14 cellular contexts compared by ENCODE assay signal in the genomic region with DNA sequence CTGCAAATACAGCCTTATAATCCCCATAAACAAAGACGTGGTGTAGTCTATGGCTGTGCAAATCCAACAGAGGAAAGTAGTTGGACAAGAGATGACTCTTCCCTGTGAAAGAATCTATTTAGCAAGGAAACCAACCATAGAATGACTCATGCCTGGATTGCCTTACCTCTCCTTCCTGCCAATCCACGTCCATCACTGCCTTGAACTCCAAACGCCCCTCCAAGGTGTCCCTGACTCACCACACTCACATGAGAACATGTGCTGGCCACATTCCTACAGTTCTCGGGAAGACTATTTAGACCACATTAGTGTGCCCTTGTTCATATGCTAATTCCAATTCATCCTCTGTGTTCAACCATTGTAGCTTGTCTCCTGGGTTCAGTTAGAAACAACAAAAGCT.
DNase-seq lines count a peak whose midpoint lies in the region; ATAC-seq, FAIRE-seq and TF ChIP-seq lines count a peak whose summit lies in the region.
"Had no signal": no experiment of that assay in that cellular context is flagged by ENCODE, and none has a peak within 500 bp of the region (broad histone marks: within the 10 kb centered on the region; RNA-seq: fewer than 3 reads in every experiment).

No MANE protein-coding gene starts in this region.

- ATAC-seq in T-cell (replicated peaks in 1 of 4) (no peak), HG03354 (IDR thresholded peaks at IDR 0.05; ENCODE audit: poor library complexity, severe bottlenecking, unreplicated experiment) (no peak)
- ATAC-seq: activated naive CD4-positive, alpha-beta T cell treated with anti-CD3 and anti-CD28 coated beads, Interleukin-2, amount 50 U/mL, for 72 hours had no signal

- no peaks in the 10 kb centered on the region for H3K36me3 Mint-ChIP-seq in T-cell
- H3K36me3 Mint-ChIP-seq in type B pancreatic cell = no peaks in the 10 kb centered on the region
- H3K36me3 Mint-ChIP-seq: activated naive CD4-positive, alpha-beta T cell treated with anti-CD3 and anti-CD28 coated beads, Interleukin-2, amount 50 U/mL, for 72 hours had no signal

- intact Hi-C loops in stomach (cut with DNase I; ENCODE audit: low total_unique reads) = no loop called here

- H3K36me3 ChIP-seq in BJ (ENCODE audit: control insufficient read depth, insufficient read depth, low read length) (no peaks in the 10 kb centered on the region), stomach (no peaks in the 10 kb centered on the region)

- no peak for TF ChIP-seq CTCF in BJ (IDR thresholded peaks at IDR 0.05; ENCODE audit: insufficient read depth, low read depth, low read length)
- TF ChIP-seq CTCF in type B pancreatic cell (conservative IDR thresholded peaks at IDR 0.05) = no peak
- TF ChIP-seq CTCF in stomach (IDR thresholded peaks at IDR 0.05) = no peak

- no peak overlapping the region for H3K27ac ChIP-seq in stomach

- H3K27ac Mint-ChIP-seq in T-cell = no peak overlapping the region
- no peak overlapping the region for H3K27ac Mint-ChIP-seq in type B pancreatic cell
- H3K27ac Mint-ChIP-seq: activated naive CD4-positive, alpha-beta T cell treated with anti-CD3 and anti-CD28 coated beads, Interleukin-2, amount 50 U/mL, for 72 hours had no signal

- peak; percentile 82 for FAIRE-seq in HTR-8/SVneo (lab: Jason Lieb, UNC)
- FAIRE-seq: endometrium had no signal

- H3K4me1 Mint-ChIP-seq in T-cell (no peaks in the 10 kb centered on the region), type B pancreatic cell (ENCODE audit: unreplicated experiment) (peaks cover 6% of the 10 kb centered on the region)

- H3K4me3 ChIP-seq in BJ (ENCODE audit: low read depth, low read length) (no peak overlapping the region), stomach (no peak overlapping the region)

- CTCF ChIA-PET in BJ (lab: Yijun Ruan, JAX) = no interaction called here
- CTCF ChIA-PET in T-cell (lab: Charles Lee) = no interaction called here

- POLR2A ChIA-PET in BJ (lab: Charles Lee) = no interaction called here
- POLR2A ChIA-PET in T-cell (lab: Charles Lee) = no interaction called here

- TF ChIP-seq POLR2A in stomach (IDR thresholded peaks at IDR 0.05) = no peak

- 58 to 72% (median 60%) methylated on average over 4 of the region's 4 CpGs for WGBS in stomach, 5 donors

- H3K4me1 ChIP-seq in stomach = no peaks in the 10 kb centered on the region

- no peak for TF ChIP-seq EP300 in stomach (IDR thresholded peaks at IDR 0.05)

- peaks cover 12 to 23% (median 13%) of the 10 kb centered on the region in 3 donors for H3K9me3 Mint-ChIP-seq in T-cell
- H3K9me3 Mint-ChIP-seq in type B pancreatic cell = peaks cover 15% of the 10 kb centered on the region

- H3K27me3 Mint-ChIP-seq in T-cell (no peaks in the 10 kb centered on the region), type B pancreatic cell (no peaks in the 10 kb centered on the region)

- DNase-seq in BJ (ENCODE audit: low read depth) (peak; percentile 55), HTR-8/SVneo (ENCODE audit: insufficient read length, low spot score) (peak; percentile 59), brain pericyte (ENCODE audit: low read depth, low spot score) (peak; percentile 41), kidney tubule cell (ENCODE audit: low spot score) (peak; percentile 100), T-cell (no peak), type B pancreatic cell (ENCODE audit: extremely low spot score, unreplicated experiment) (no peak), stomach (no peak)
- DNase-seq: DMS 273 treated with DMSO at 0.1 percent for 48 hours; NCI-H1930; Right ventricle myocardium superior; stimulated activated CD8-positive, alpha-beta memory T cell treated with anti-CD3 and anti-CD28 coated beads, Interleukin-4, amount 100 ng/mL, for 48 hours had no signal

- peaks cover 0 to 6% (median 1%) of the 10 kb centered on the region in 4 donors for H3K9me3 ChIP-seq in stomach

- H3K27me3 ChIP-seq in BJ (ENCODE audit: control insufficient read depth, insufficient read depth, low read length) = no peaks in the 10 kb centered on the region
- no peaks in the 10 kb centered on the region for H3K27me3 ChIP-seq in stomach

- H3K4me3 Mint-ChIP-seq in T-cell = no peak overlapping the region
- no peak overlapping the region for H3K4me3 Mint-ChIP-seq in type B pancreatic cell

Comparison
In these comparisons a context has a peak if more than half of its experiments do, and no peak if none do; other contexts are left out.
1. DNase-seq: peak in BJ (single experiment), HTR-8/SVneo (single experiment), brain pericyte (single experiment) and kidney tubule cell (single experiment); none in T-cell (0 of 34), type B pancreatic cell (single experiment) and stomach (single experiment).